ENCODE assay signal across 13 cellular contexts in the genomic region with DNA sequence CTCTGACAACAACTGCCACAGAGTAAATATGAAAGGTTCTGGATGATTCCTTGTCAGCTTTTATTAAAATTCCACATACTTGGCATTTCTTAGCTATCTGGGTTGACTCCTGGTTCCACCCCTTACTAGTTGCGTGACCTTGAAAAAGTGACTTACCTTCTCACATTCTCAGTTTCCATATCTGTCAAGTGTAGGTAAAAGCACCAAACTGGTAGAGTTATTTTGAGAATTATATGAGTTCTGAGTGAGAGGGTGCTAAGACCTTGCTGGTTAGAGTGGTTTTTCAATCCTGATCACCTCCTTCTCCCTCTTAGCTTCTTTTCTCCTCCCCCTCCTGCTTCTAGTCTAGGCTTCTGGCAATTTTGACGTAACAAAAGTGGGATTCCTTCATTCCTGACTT.
DNase-seq lines count a peak whose midpoint lies in the region; ATAC-seq and TF ChIP-seq lines count a peak whose summit lies in the region.
"Had no signal": no experiment of that assay in that cellular context is flagged by ENCODE, and none has a peak within 500 bp of the region (broad histone marks: within the 10 kb centered on the region; RNA-seq: fewer than 3 reads in every experiment).

No MANE protein-coding gene starts in this region.

- H3K14ac ChIP-seq in mesenchymal stem cell (ENCODE audit: low read length in 2 of 2) = no peak overlapping the region

- H3K4me2 ChIP-seq in PC-3 (ENCODE audit: low read length) (peak overlapping the region; percentile 24; the same call in 1 of the 2 replicates), mesenchymal stem cell (ENCODE audit: low read length, poor library complexity, severe bottlenecking) (no peak overlapping the region)

- no peaks in the 10 kb centered on the region for H3F3A ChIP-seq in PC-3 (ENCODE audit: low read length, unreplicated experiment)

- H4K8ac ChIP-seq in mesenchymal stem cell (ENCODE audit: low read length) = peak overlapping the region; percentile 66

- WGBS in heart left ventricle, 4 donors = 75 to 83% (median 80%) methylated on average over 2 of the region's 2 CpGs
- 50% methylated on average over 1 of the region's 2 CpGs for WGBS in mesenchymal stem cell

- no peak overlapping the region for H2BK5ac ChIP-seq in mesenchymal stem cell (ENCODE audit: low read depth, low read length, poor library complexity, severe bottlenecking)

- no peak overlapping the region for H3K18ac ChIP-seq in mesenchymal stem cell (ENCODE audit: low read depth in 1 of 2, low read length in 2 of 2)

- peaks cover 29% of the 10 kb centered on the region for H3K79me2 ChIP-seq in PC-3 (ENCODE audit: low read length)

- H3K36me3 ChIP-seq in heart left ventricle = no peaks in the 10 kb centered on the region
- H3K36me3 ChIP-seq in PC-3 (ENCODE audit: low read depth, low read length) = no peaks in the 10 kb centered on the region
- no peaks in the 10 kb centered on the region for H3K36me3 ChIP-seq in mesenchymal stem cell (ENCODE audit: control insufficient read depth in 1 of 2, insufficient read depth in 2 of 2, low read depth in 1 of 2, low read length in 2 of 2)
- no peaks in the 10 kb centered on the region for H3K36me3 ChIP-seq in uterus
- H3K36me3 ChIP-seq: neutrophil had no signal

- H2AFZ ChIP-seq in PC-3 (ENCODE audit: low read length) = peak overlapping the region; percentile 8; the same call in 1 of the 2 replicates
- no peak overlapping the region for H2AFZ ChIP-seq in mesenchymal stem cell (ENCODE audit: low read depth, low read length)

- ATAC-seq in heart left ventricle = no peak
- no peak for ATAC-seq in left ventricle myocardium superior
- no peak for ATAC-seq in PC-3

- H3K27me3 ChIP-seq in heart left ventricle = peaks cover 0 to 8% (median 0%) of the 10 kb centered on the region in 9 donors
- H3K27me3 ChIP-seq in PC-3 (ENCODE audit: low read length) = no peaks in the 10 kb centered on the region
- peaks cover 0 to 10% of the 10 kb centered on the region in 2 experiments for H3K27me3 ChIP-seq in mesenchymal stem cell (ENCODE audit: control insufficient read depth in 1 of 2, insufficient read depth in 1 of 2, low read length in 2 of 2)
- no peaks in the 10 kb centered on the region for H3K27me3 ChIP-seq in uterus
- H3K27me3 ChIP-seq: neutrophil had no signal

- TF ChIP-seq CTCF in heart left ventricle (IDR thresholded peaks at IDR 0.05) (no peak), PC-3 (conservative IDR thresholded peaks at IDR 0.05; ENCODE audit: low read depth, low read length) (no peak), uterus (IDR thresholded peaks at IDR 0.05) (no peak)

- H2AK5ac ChIP-seq in mesenchymal stem cell (ENCODE audit: low read length, severe bottlenecking) = no peak overlapping the region

- no peak overlapping the region for H3K4ac ChIP-seq in mesenchymal stem cell (ENCODE audit: low read depth in 1 of 2, low read length in 2 of 2)

- no peaks in the 10 kb centered on the region for H4K20me1 ChIP-seq in PC-3 (ENCODE audit: low read length)

- H3K4me3 ChIP-seq in heart left ventricle (no peak overlapping the region), PC-3 (ENCODE audit: low read length) (no peak overlapping the region), mesenchymal stem cell (ENCODE audit: insufficient read depth in 1 of 2, low read depth in 1 of 2, low read length in 2 of 2) (no peak overlapping the region), uterus (no peak overlapping the region)

- H3K9me3 ChIP-seq in heart left ventricle = no peaks in the 10 kb centered on the region
- no peaks in the 10 kb centered on the region for H3K9me3 ChIP-seq in PC-3 (ENCODE audit: low read length)
- H3K9me3 ChIP-seq in mesenchymal stem cell (ENCODE audit: control insufficient read depth, low read length) = no peaks in the 10 kb centered on the region
- no peaks in the 10 kb centered on the region for H3K9me3 ChIP-seq in uterus
- H3K9me3 ChIP-seq: neutrophil had no signal

- H2BK120ac ChIP-seq in mesenchymal stem cell (ENCODE audit: low read depth, low read length) = no peak overlapping the region

- TF ChIP-seq POLR2A in heart left ventricle (IDR thresholded peaks at IDR 0.05) = no peak
- no peak for TF ChIP-seq POLR2A in uterus (IDR thresholded peaks at IDR 0.05)

- DNase-seq in heart left ventricle = no peak
- DNase-seq in left ventricle myocardium superior = no peak
- no peak for DNase-seq in PC-3
- no peak for DNase-seq in mesenchymal stem cell
- DNase-seq in uterus = no peak
- DNase-seq in NCI-H1417 treated with DMSO at 0.1 percent for 48 hours (lab: John Stamatoyannopoulos, UW) = no peak
- no peak for DNase-seq in NCI-H1092 treated with DMSO at 0.1 percent for 48 hours (lab: John Stamatoyannopoulos, UW)
- DNase-seq in stimulated activated CD4-positive, alpha-beta T cell treated with anti-CD3 and anti-CD28 coated beads, Interleukin-2, amount 100 ng/mL, for 24 hours = no peak
- DNase-seq: activated gamma-delta T cell treated with Interleukin-2 at 50 U/mL for 16 hours, cerebellar nuclear complex, NCI-H187 treated with DMSO at 0.1 percent for 48 hours, NCI-H774 had no signal

- CTCF ChIA-PET in PC-3 (lab: Charles Lee) = interaction anchor here (0.9 to 3.1 kb wide), 8 partner anchors 9 to 309 kb away, joined by 3 to 36 read pairs (median 6); no protein-coding TSS in a partner anchor

- no peak overlapping the region for H2BK12ac ChIP-seq in mesenchymal stem cell (ENCODE audit: low read length in 2 of 2)

- no peak overlapping the region for H3K23ac ChIP-seq in mesenchymal stem cell (ENCODE audit: low read length in 2 of 2)

- peaks cover 2% of the 10 kb centered on the region for H3K79me1 ChIP-seq in mesenchymal stem cell (replicated peaks; ENCODE audit: low read length, poor library complexity, severe bottlenecking)

- no peak overlapping the region for H2BK15ac ChIP-seq in mesenchymal stem cell (ENCODE audit: low read depth, poor library complexity, severe bottlenecking)

- H3K9me2 ChIP-seq in PC-3 (replicated peaks; ENCODE audit: low read length) = no peaks in the 10 kb centered on the region

- no peak overlapping the region for H4K91ac ChIP-seq in mesenchymal stem cell (ENCODE audit: low read length)

- POLR2A ChIA-PET in PC-3 (lab: Charles Lee; ENCODE audit: unreplicated experiment) = no interaction called here

- intact Hi-C loops in heart left ventricle (cut with DNase I) (loop anchor here (1.0 to 10.0 kb wide), 14 partner anchors 97 to 430 kb away; a partner anchor contains a TSS), left ventricle myocardium superior (cut with micrococcal nuclease) (loop anchor here (5.0 kb wide), 3 partner anchors 272 to 307 kb away; no protein-coding TSS in a partner anchor), PC-3 (cut with micrococcal nuclease) (loop anchor here (1.0 to 10.0 kb wide), 3 partner anchors 289 to 470 kb away; no protein-coding TSS in a partner anchor), uterus (cut with DNase I; ENCODE audit: low total_unique reads) (loop anchor here (5.0 to 10.0 kb wide), 3 partner anchors 100 to 307 kb away; a partner anchor contains a TSS)

- H3K9ac ChIP-seq in PC-3 (ENCODE audit: low read length) (0 out of 2 replicates have a peak overlapping the region, but pooled peaks have one; percentile 2), mesenchymal stem cell (ENCODE audit: low read length) (peak overlapping the region; percentile 45)

- H3K4me1 ChIP-seq in heart left ventricle = peaks cover 0 to 32% (median 21%) of the 10 kb centered on the region in 12 donors
- peaks cover 45% of the 10 kb centered on the region for H3K4me1 ChIP-seq in PC-3 (ENCODE audit: insufficient read depth, low read length)
- H3K4me1 ChIP-seq in mesenchymal stem cell (ENCODE audit: control insufficient read depth, insufficient read depth, low read depth, low read length) = peaks cover 13% of the 10 kb centered on the region
- H3K4me1 ChIP-seq in uterus = no peaks in the 10 kb centered on the region

- peak overlapping the region; percentile 11 to 83 (median 58) for H3K27ac ChIP-seq in heart left ventricle
- H3K27ac ChIP-seq in PC-3 (ENCODE audit: low read length) = peak overlapping the region; percentile 21
- peak overlapping the region; percentile 62 for H3K27ac ChIP-seq in mesenchymal stem cell (ENCODE audit: low read length, poor library complexity, severe bottlenecking)
- peak overlapping the region; percentile 16 to 33 for H3K27ac ChIP-seq in uterus
- H3K27ac ChIP-seq: neutrophil had no signal

- no TSS peak for BruUV-seq in PC-3 (replicated peaks; lab: Mats Ljungman, UMichigan)
